ENCODE assay signal across 15 cellular contexts in genomic region chr10:615583-616152, GRCh38.
DNase-seq lines count a peak whose midpoint lies in the region; ATAC-seq, FAIRE-seq and TF ChIP-seq lines count a peak whose summit lies in the region.
"Had no signal": no experiment of that assay in that cellular context is flagged by ENCODE, and none has a peak within 500 bp of the region (broad histone marks: within the 10 kb centered on the region; RNA-seq: fewer than 3 reads in every experiment).

No MANE protein-coding gene starts in this region.

- H3K27me3 ChIP-seq in astrocyte (ENCODE audit: insufficient read depth, low read length) (no peaks in the 10 kb centered on the region), foreskin keratinocyte (no peaks in the 10 kb centered on the region), skeletal muscle satellite cell (ENCODE audit: control insufficient read depth, insufficient read depth, low read length) (no peaks in the 10 kb centered on the region), stomach (no peaks in the 10 kb centered on the region)
- H3K27me3 ChIP-seq: breast epithelium had no signal

- peaks cover 66% of the 10 kb centered on the region for H3K4me1 Mint-ChIP-seq in HFFc6 (ENCODE audit: low read depth)
- H3K4me1 Mint-ChIP-seq in astrocyte (ENCODE audit: low read depth, unreplicated experiment): peaks cover 67% of the 10 kb centered on the region

- peaks cover 67% of the 10 kb centered on the region for H4K20me1 ChIP-seq in astrocyte (ENCODE audit: insufficient read depth, low read length)

- H3K27ac Mint-ChIP-seq in HFFc6: peak overlapping the region; percentile 89
- H3K27ac Mint-ChIP-seq in astrocyte (ENCODE audit: unreplicated experiment): peak overlapping the region; percentile 68
- H3K27ac Mint-ChIP-seq: activated T-cell treated with anti-CD3 and anti-CD28 coated beads, Interleukin-2, amount 50 U/mL, for 24 hours; stimulated activated naive CD8-positive, alpha-beta T cell treated with anti-CD3 and anti-CD28 coated beads, Interleukin-15, amount 100 ng/mL, for 72 hours had no signal

- H3K9me3 ChIP-seq in astrocyte (ENCODE audit: insufficient read depth, low read depth, low read length): no peaks in the 10 kb centered on the region
- no peaks in the 10 kb centered on the region for H3K9me3 ChIP-seq in skeletal muscle satellite cell (replicated peaks; ENCODE audit: low read length)
- no peaks in the 10 kb centered on the region for H3K9me3 ChIP-seq in stomach
- H3K9me3 ChIP-seq: breast epithelium had no signal

- ATAC-seq in foreskin keratinocyte: peak; percentile 63
- ATAC-seq: left colon; stimulated activated naive CD8-positive, alpha-beta T cell treated with anti-CD3 and anti-CD28 coated beads, Interleukin-15, amount 100 ng/mL, for 72 hours had no signal

- H3K4me1 ChIP-seq in astrocyte (ENCODE audit: insufficient read depth, low read length) (peaks cover 41% of the 10 kb centered on the region), foreskin keratinocyte (peaks cover 7% of the 10 kb centered on the region), skeletal muscle satellite cell (ENCODE audit: control insufficient read depth, insufficient read depth, low read length) (peaks cover 48% of the 10 kb centered on the region), stomach (peaks cover 54 to 90% (median 73%) of the 10 kb centered on the region in 4 donors)

- peak overlapping the region; percentile 78 for H3K9ac ChIP-seq in astrocyte (ENCODE audit: low read length)
- no peak overlapping the region for H3K9ac ChIP-seq in skeletal muscle satellite cell (ENCODE audit: low read depth, low read length)

- TF ChIP-seq POLR2A in stomach (IDR thresholded peaks at IDR 0.05): no peak

- H3K9me3 Mint-ChIP-seq in HFFc6 (no peaks in the 10 kb centered on the region; the same call in 1 of the 2 replicates), astrocyte (ENCODE audit: unreplicated experiment) (peaks cover 2% of the 10 kb centered on the region)

- H2AFZ ChIP-seq in astrocyte (ENCODE audit: low read depth, low read length): no peak overlapping the region

- no peaks in the 10 kb centered on the region for H3K36me3 ChIP-seq in astrocyte (ENCODE audit: insufficient read depth, low read length)
- H3K36me3 ChIP-seq in skeletal muscle satellite cell (ENCODE audit: insufficient read depth, low read length): no peaks in the 10 kb centered on the region
- H3K36me3 ChIP-seq in stomach: no peaks in the 10 kb centered on the region
- H3K36me3 ChIP-seq: breast epithelium had no signal

- H3K4me3 ChIP-seq in astrocyte (ENCODE audit: insufficient read depth, low read depth, low read length): peak overlapping the region; percentile 24
- H3K4me3 ChIP-seq in skeletal muscle satellite cell (ENCODE audit: low read length): no peak overlapping the region
- no peak overlapping the region for H3K4me3 ChIP-seq in stomach
- H3K4me3 ChIP-seq: breast epithelium had no signal

- peak overlapping the region; percentile 85 for H3K27ac ChIP-seq in astrocyte (ENCODE audit: low read depth, low read length)
- no peak overlapping the region for H3K27ac ChIP-seq in foreskin keratinocyte
- H3K27ac ChIP-seq in stomach: no peak overlapping the region

- peaks cover 93% of the 10 kb centered on the region for H3K79me2 ChIP-seq in astrocyte (ENCODE audit: insufficient read depth, low read length)

- FAIRE-seq in astrocyte (lab: Jason Lieb, UNC): peak; percentile 96

- no peak for TF ChIP-seq EP300 in stomach (IDR thresholded peaks at IDR 0.05)

- peak overlapping the region; percentile 54; the same call in 1 of the 2 replicates for H3K4me3 Mint-ChIP-seq in HFFc6
- no peak overlapping the region for H3K4me3 Mint-ChIP-seq in astrocyte (ENCODE audit: unreplicated experiment)
- H3K4me3 Mint-ChIP-seq: activated T-cell treated with anti-CD3 and anti-CD28 coated beads, Interleukin-2, amount 50 U/mL, for 24 hours; stimulated activated naive CD8-positive, alpha-beta T cell treated with anti-CD3 and anti-CD28 coated beads, Interleukin-15, amount 100 ng/mL, for 72 hours had no signal

- TF ChIP-seq CTCF in HFFc6 (IDR thresholded peaks at IDR 0.05) (no peak), astrocyte (IDR thresholded peaks at IDR 0.05; ENCODE audit: insufficient read depth, low read depth, low read length) (no peak), foreskin keratinocyte (conservative IDR thresholded peaks at IDR 0.05) (no peak), stomach (IDR thresholded peaks at IDR 0.05) (no peak)

- 76 to 87% (median 85%) methylated on average over 13 of the region's 13 CpGs for WGBS in stomach, 5 donors

- DNase-seq in HFFc6 (peak; percentile 78), astrocyte (ENCODE audit: low read depth) (peak; percentile 97), foreskin keratinocyte (peak in 1 of 2 donors; percentile 38), midbrain (lab: John Stamatoyannopoulos, UW) (no peak), stomach (no peak), COLO668 (lab: John Stamatoyannopoulos, UW; ENCODE audit: unreplicated experiment) (no peak), T-helper 2 cell (no peak)
- DNase-seq: activated T-cell treated with anti-CD3 and anti-CD28 coated beads, Interleukin-2, amount 50 U/mL, for 24 hours; left colon; MM.1S; NCI-H510A treated with DMSO at 0.1 percent for 48 hours; stimulated activated CD4-positive, alpha-beta T cell treated with anti-CD3 and anti-CD28 coated beads, Interleukin-2, amount 100 ng/mL, for 48 hours; stimulated activated naive CD8-positive, alpha-beta T cell treated with anti-CD3 and anti-CD28 coated beads, Interleukin-15, amount 100 ng/mL, for 72 hours had no signal

- H3K36me3 Mint-ChIP-seq in HFFc6 (ENCODE audit: low read depth) (peaks cover 10% of the 10 kb centered on the region; the same call in 1 of the 2 replicates), astrocyte (ENCODE audit: low read depth, unreplicated experiment) (peaks cover 8% of the 10 kb centered on the region)

- intact Hi-C loops in stomach (cut with DNase I; ENCODE audit: low total_unique reads): no loop called here

- H3K27me3 Mint-ChIP-seq in HFFc6 (ENCODE audit: insufficient read depth): peaks cover 4% of the 10 kb centered on the region
- H3K27me3 Mint-ChIP-seq in astrocyte (ENCODE audit: low read depth, unreplicated experiment): no peaks in the 10 kb centered on the region

- peak overlapping the region; percentile 80 for H3K4me2 ChIP-seq in astrocyte (ENCODE audit: low read length)
- peak overlapping the region; percentile 68 for H3K4me2 ChIP-seq in skeletal muscle satellite cell (ENCODE audit: low read length)

Comparison
In these comparisons a context has a peak if more than half of its experiments do, and no peak if none do; other contexts are left out.
1. DNase-seq: peak in HFFc6 (single experiment) and astrocyte (single experiment); none in midbrain (single experiment), stomach (single experiment), COLO668 (single experiment) and T-helper 2 cell (0 of 5).